Comparison of ENCODE assay signal across 11 cellular contexts in genomic region chr10:78470267-78471103, GRCh38.
DNase-seq lines count a peak whose midpoint lies in the region; TF ChIP-seq lines count a peak whose summit lies in the region.
"Had no signal": no experiment of that assay in that cellular context is flagged by ENCODE, and none has a peak within 500 bp of the region (broad histone marks: within the 10 kb centered on the region; RNA-seq: fewer than 3 reads in every experiment).

No MANE protein-coding gene starts in this region.

- peak overlapping the region in 3 of 4 donors; percentile 69 to 79 (median 71) for H3K27ac ChIP-seq in transverse colon
- no peak overlapping the region for H3K27ac ChIP-seq in left ventricle myocardium inferior (replicated peaks)
- H3K27ac ChIP-seq: KMS-11 had no signal

- no peak for TF ChIP-seq POLR2A in transverse colon (IDR thresholded peaks at IDR 0.05)

- TF ChIP-seq CTCF in epithelial cell of proximal tubule (conservative IDR thresholded peaks at IDR 0.05; ENCODE audit: low read depth, low read length) (no peak), transverse colon (IDR thresholded peaks at IDR 0.05) (no peak), foreskin fibroblast (IDR thresholded peaks at IDR 0.05; ENCODE audit: low read depth, low read length) (no peak), left ventricle myocardium inferior (IDR thresholded peaks at IDR 0.05; ENCODE audit: borderline replicate concordance) (no peak)

- peak; percentile 48 for DNase-seq in NCI-H82 (lab: John Stamatoyannopoulos, UW)
- no peak for DNase-seq in NCI-H82 treated with DMSO at 0.1 percent for 48 hours (lab: John Stamatoyannopoulos, UW; ENCODE audit: unreplicated experiment)
- peak; percentile 93 for DNase-seq in NCI-H510A (lab: John Stamatoyannopoulos, UW)
- peak; percentile 33 for DNase-seq in epithelial cell of proximal tubule (ENCODE audit: low read depth)
- DNase-seq in transverse colon: no peak
- DNase-seq in foreskin fibroblast: no peak
- DNase-seq in left ventricle myocardium inferior: no peak
- DNase-seq in EL: no peak
- DNase-seq: activated T-cell treated with anti-CD3 and anti-CD28 coated beads, Interleukin-2, amount 50 U/mL, for 24 hours; stimulated activated CD4-positive, alpha-beta T cell treated with anti-CD3 and anti-CD28 coated beads, Interleukin-1b, Interleukin-23, amount 100 ng/mL, for 48 hours had no signal

- no peak overlapping the region for H3K4me3 ChIP-seq in epithelial cell of proximal tubule (ENCODE audit: low read depth, low read length)
- no peak overlapping the region for H3K4me3 ChIP-seq in transverse colon
- H3K4me3 ChIP-seq in foreskin fibroblast (ENCODE audit: low read depth in 1 of 2, low read length in 2 of 2): no peak overlapping the region
- H3K4me3 ChIP-seq in left ventricle myocardium inferior: no peak overlapping the region

- in situ Hi-C loops in transverse colon (cut with MboI; ENCODE audit: low pct_ligation_motif_present in 1 of 4, low pct_unique_long_range_greater_than_20kb in 1 of 4, low sequenced_read_pairs in 3 of 4): no loop called here

- 72 to 100% methylated on average over 1 to 7 of the region's 7 CpGs for WGBS in transverse colon (ENCODE audit: low coverage in 1 of 2), 2 donors

- H3K4me1 ChIP-seq in transverse colon (peaks cover 0 to 5% (median 2%) of the 10 kb centered on the region in 4 donors), left ventricle myocardium inferior (no peaks in the 10 kb centered on the region)

- H3K36me3 ChIP-seq in transverse colon: no peaks in the 10 kb centered on the region
- no peaks in the 10 kb centered on the region for H3K36me3 ChIP-seq in left ventricle myocardium inferior

- no peak for TF ChIP-seq EP300 in transverse colon (IDR thresholded peaks at IDR 0.05; ENCODE audit: low read depth)

- H3K27me3 ChIP-seq in transverse colon: no peaks in the 10 kb centered on the region
- peaks cover 4% of the 10 kb centered on the region for H3K27me3 ChIP-seq in left ventricle myocardium inferior (ENCODE audit: low read depth)

- H3K9me3 ChIP-seq in transverse colon: no peaks in the 10 kb centered on the region
- H3K9me3 ChIP-seq in left ventricle myocardium inferior (replicated peaks): no peaks in the 10 kb centered on the region

- intact Hi-C loops in transverse colon (cut with DNase I; ENCODE audit: low total_unique reads) (loop anchor here (10.0 kb wide), 1 partner anchor 136 kb away; no protein-coding TSS in a partner anchor), left ventricle myocardium inferior (cut with micrococcal nuclease) (no loop called here)

Comparison
In these comparisons a context has a peak if more than half of its experiments do, and no peak if none do; other contexts are left out.
1. DNase-seq: peak in NCI-H82 (single experiment), NCI-H510A (single experiment) and epithelial cell of proximal tubule (single experiment); none in NCI-H82 treated with DMSO at 0.1 percent for 48 hours (single experiment), transverse colon (single experiment), foreskin fibroblast (0 of 2), left ventricle myocardium inferior (single experiment) and EL (single experiment).